Comparison of ENCODE assay signal across 11 cellular contexts in the genomic region with DNA sequence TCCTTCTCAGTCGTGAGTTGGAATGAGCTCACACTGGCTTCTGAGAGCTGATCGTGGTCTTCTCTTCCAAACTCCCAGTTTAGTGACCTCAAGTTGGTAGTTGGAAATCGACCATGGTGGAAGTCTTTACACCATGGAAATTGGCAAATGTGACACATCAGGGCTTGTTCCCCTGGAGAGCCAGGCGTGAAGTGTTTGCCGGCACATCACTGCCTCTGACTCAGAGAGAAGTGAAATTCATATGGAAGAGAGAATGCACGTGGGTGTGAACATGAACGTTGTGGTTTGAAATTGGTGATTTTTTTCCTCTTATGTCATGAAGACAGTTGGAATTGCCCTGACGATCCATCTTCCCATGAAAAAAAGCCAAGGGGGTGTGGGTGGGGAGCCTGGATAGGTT. TPM values are rescaled to one million over a fixed set of nuclear protein-coding genes. Genes with fewer than 3 reads are reported as not detected.
DNase-seq lines count a peak whose midpoint lies in the region; ATAC-seq and TF ChIP-seq lines count a peak whose summit lies in the region.
"Had no signal": no experiment of that assay in that cellular context is flagged by ENCODE, and none has a peak within 500 bp of the region (broad histone marks: within the 10 kb centered on the region; RNA-seq: fewer than 3 reads in every experiment).

No MANE protein-coding gene starts in this region.

- no peaks in the 10 kb centered on the region for H3K9me3 Mint-ChIP-seq in stimulated activated effector memory CD8-positive, alpha-beta T cell treated with anti-CD3 and anti-CD28 coated beads, Interleukin-12 subunit alpha, Interleukin-12 subunit beta, amount 100 ng/mL, for 72 hours

- H3K4me3 Mint-ChIP-seq in T-helper 17 cell = no peak overlapping the region
- H3K4me3 Mint-ChIP-seq in stimulated activated effector memory CD8-positive, alpha-beta T cell treated with anti-CD3 and anti-CD28 coated beads, Interleukin-12 subunit alpha, Interleukin-12 subunit beta, amount 100 ng/mL, for 72 hours = no peak overlapping the region
- H3K4me3 Mint-ChIP-seq: B cell had no signal

- peaks cover 7% of the 10 kb centered on the region for H3K4me1 Mint-ChIP-seq in T-helper 17 cell
- peaks cover 7% of the 10 kb centered on the region for H3K4me1 Mint-ChIP-seq in stimulated activated effector memory CD8-positive, alpha-beta T cell treated with anti-CD3 and anti-CD28 coated beads, Interleukin-12 subunit alpha, Interleukin-12 subunit beta, amount 100 ng/mL, for 72 hours
- H3K4me1 Mint-ChIP-seq: B cell had no signal

- H3K36me3 Mint-ChIP-seq in T-helper 17 cell (ENCODE audit: low read depth) = no peaks in the 10 kb centered on the region
- no peaks in the 10 kb centered on the region for H3K36me3 Mint-ChIP-seq in stimulated activated effector memory CD8-positive, alpha-beta T cell treated with anti-CD3 and anti-CD28 coated beads, Interleukin-12 subunit alpha, Interleukin-12 subunit beta, amount 100 ng/mL, for 72 hours

- H3K4me3 ChIP-seq in fibroblast of pulmonary artery (replicated peaks; ENCODE audit: low read depth, low read length) = no peak overlapping the region
- H3K4me3 ChIP-seq: esophagus squamous epithelium had no signal

- no peak for TF ChIP-seq CTCF in fibroblast of pulmonary artery (IDR thresholded peaks at IDR 0.05; ENCODE audit: low read length, missing control alignments)

- H3K27me3 Mint-ChIP-seq in T-helper 17 cell = peaks cover 5% of the 10 kb centered on the region

- peak overlapping the region; percentile 24 for H3K27ac Mint-ChIP-seq in T-helper 17 cell
- no peak overlapping the region for H3K27ac Mint-ChIP-seq in stimulated activated effector memory CD8-positive, alpha-beta T cell treated with anti-CD3 and anti-CD28 coated beads, Interleukin-12 subunit alpha, Interleukin-12 subunit beta, amount 100 ng/mL, for 72 hours
- H3K27ac Mint-ChIP-seq: B cell had no signal

- DNase-seq in activated effector memory CD4-positive, alpha-beta T cell treated with anti-CD3 and anti-CD28 coated beads, Interleukin-2, amount 50 U/mL, for 16 hours = peak; percentile 56
- no peak for DNase-seq in activated effector memory CD4-positive, alpha-beta T cell treated with Interleukin-2 at 50 U/mL for 16 hours
- no peak for DNase-seq in T-helper 17 cell
- peak; percentile 59 for DNase-seq in fibroblast of pulmonary artery (ENCODE audit: low read depth)
- DNase-seq in stimulated activated effector memory CD8-positive, alpha-beta T cell treated with anti-CD3 and anti-CD28 coated beads, Interleukin-12 subunit alpha, Interleukin-12 subunit beta, amount 100 ng/mL, for 72 hours (ENCODE audit: low spot score in 2 of 2) = no peak
- DNase-seq in KG1 (lab: John Stamatoyannopoulos, UW) = no peak
- no peak for DNase-seq in HuH-7.5 (ENCODE audit: low spot score)
- DNase-seq: esophagus squamous epithelium, NCI-H1092 had no signal

- ATAC-seq in T-helper 17 cell (no peak), HG03442 (IDR thresholded peaks at IDR 0.05; ENCODE audit: unreplicated experiment) (no peak)
- peak; percentile 53 for ATAC-seq in stimulated activated effector memory CD8-positive, alpha-beta T cell treated with anti-CD3 and anti-CD28 coated beads, Interleukin-12 subunit alpha, Interleukin-12 subunit beta, amount 100 ng/mL, for 72 hours

- H3K9me3 ChIP-seq in T-helper 17 cell (ENCODE audit: control insufficient read depth, low read length, poor library complexity, severe bottlenecking) = no peaks in the 10 kb centered on the region
- H3K9me3 ChIP-seq: esophagus squamous epithelium had no signal

RNA-seq across cellular contexts. Expression of gene AXIN2, which starts 47.4 kb away (rescaled TPM):
- 10 to 100 TPM; 28.4 to 31.6 TPM for total RNA-seq in T-helper 17 cell

Comparison
In these comparisons a context has a peak if more than half of its experiments do, and no peak if none do; other contexts are left out.
1. DNase-seq: peak in activated effector memory CD4-positive, alpha-beta T cell treated with anti-CD3 and anti-CD28 coated beads, Interleukin-2, amount 50 U/mL, for 16 hours (single experiment) and fibroblast of pulmonary artery (single experiment); none in activated effector memory CD4-positive, alpha-beta T cell treated with Interleukin-2 at 50 U/mL for 16 hours (single experiment), T-helper 17 cell (0 of 3), stimulated activated effector memory CD8-positive, alpha-beta T cell treated with anti-CD3 and anti-CD28 coated beads, Interleukin-12 subunit alpha, Interleukin-12 subunit beta, amount 100 ng/mL, for 72 hours (0 of 2), KG1 (single experiment) and HuH-7.5 (single experiment).